9 cellular contexts compared by ENCODE assay signal in genomic region chr7:133139350-133139749, GRCh38. TPM values are rescaled to one million over a fixed set of nuclear protein-coding genes. Genes with fewer than 3 reads are reported as not detected.
DNase-seq lines count a peak whose midpoint lies in the region; ATAC-seq and TF ChIP-seq lines count a peak whose summit lies in the region.
"Had no signal": no experiment of that assay in that cellular context is flagged by ENCODE, and none has a peak within 500 bp of the region (broad histone marks: within the 10 kb centered on the region; RNA-seq: fewer than 3 reads in every experiment).

No MANE protein-coding gene starts in this region.

- H3K9me3 Mint-ChIP-seq in nephron progenitor cell, result no peaks in the 10 kb centered on the region

- H3K27me3 Mint-ChIP-seq in nephron progenitor cell (ENCODE audit: low read depth, poor library complexity), result peaks cover 4% of the 10 kb centered on the region

- H3K4me3 Mint-ChIP-seq in nephron progenitor cell, result no peak overlapping the region

- no peaks in the 10 kb centered on the region for H3K4me1 Mint-ChIP-seq in nephron progenitor cell

- DNase-seq in MV-4-11 (lab: John Stamatoyannopoulos, UW) (peak; percentile 34), ecto neural progenitor cell (ENCODE audit: low spot score) (peak; percentile 61), nephron progenitor cell (peak; percentile 61), SHP77 treated with DMSO at 0.1 percent for 48 hours (lab: John Stamatoyannopoulos, UW) (no peak), omental fat pad (ENCODE audit: low spot score) (no peak)
- DNase-seq in NK-92 treated with Interleukin-12 subunit alpha and Interleukin-12 subunit beta, amount 100 ng/mL, for 24 hours (lab: John Stamatoyannopoulos, UW), result no peak
- DNase-seq: NCI-H1694 treated with DMSO at 0.1 percent for 48 hours had no signal

- ATAC-seq in HG03520 (IDR thresholded peaks at IDR 0.05; ENCODE audit: unreplicated experiment) (no peak), omental fat pad (ENCODE audit: low FRiP score) (no peak)

- H3K27ac Mint-ChIP-seq in nephron progenitor cell, result no peak overlapping the region

- no peaks in the 10 kb centered on the region for H3K36me3 Mint-ChIP-seq in nephron progenitor cell (ENCODE audit: low read depth)

- TF ChIP-seq CTCF in GM12874 (IDR thresholded peaks at IDR 0.05; ENCODE audit: insufficient read depth, low read depth, low read length), result 0 out of 2 replicates have a peak, but pooled peaks have one; percentile 14
- TF ChIP-seq CTCF in nephron progenitor cell (IDR thresholded peaks at IDR 0.05), result peak; percentile 54
- TF ChIP-seq CTCF in omental fat pad (IDR thresholded peaks at IDR 0.05), result no peak

RNA-seq across cellular contexts. Expression of gene CHCHD3, which starts 57.5 kb away (rescaled TPM):
- 10 to 100 TPM; 53.0 to 63.1 (median 56.5) TPM for total RNA-seq in omental fat pad

Comparison
In these comparisons a context has a peak if more than half of its experiments do, and no peak if none do; other contexts are left out.
1. CTCF ChIP-seq: peak in GM12874 (single experiment) and nephron progenitor cell (single experiment); none in omental fat pad (0 of 3).
2. DNase-seq: peak in MV-4-11 (single experiment), ecto neural progenitor cell (single experiment) and nephron progenitor cell (single experiment); none in SHP77 treated with DMSO at 0.1 percent for 48 hours (single experiment), NK-92 treated with Interleukin-12 subunit alpha and Interleukin-12 subunit beta, amount 100 ng/mL, for 24 hours (single experiment) and omental fat pad (single experiment).